In the genomic region with DNA sequence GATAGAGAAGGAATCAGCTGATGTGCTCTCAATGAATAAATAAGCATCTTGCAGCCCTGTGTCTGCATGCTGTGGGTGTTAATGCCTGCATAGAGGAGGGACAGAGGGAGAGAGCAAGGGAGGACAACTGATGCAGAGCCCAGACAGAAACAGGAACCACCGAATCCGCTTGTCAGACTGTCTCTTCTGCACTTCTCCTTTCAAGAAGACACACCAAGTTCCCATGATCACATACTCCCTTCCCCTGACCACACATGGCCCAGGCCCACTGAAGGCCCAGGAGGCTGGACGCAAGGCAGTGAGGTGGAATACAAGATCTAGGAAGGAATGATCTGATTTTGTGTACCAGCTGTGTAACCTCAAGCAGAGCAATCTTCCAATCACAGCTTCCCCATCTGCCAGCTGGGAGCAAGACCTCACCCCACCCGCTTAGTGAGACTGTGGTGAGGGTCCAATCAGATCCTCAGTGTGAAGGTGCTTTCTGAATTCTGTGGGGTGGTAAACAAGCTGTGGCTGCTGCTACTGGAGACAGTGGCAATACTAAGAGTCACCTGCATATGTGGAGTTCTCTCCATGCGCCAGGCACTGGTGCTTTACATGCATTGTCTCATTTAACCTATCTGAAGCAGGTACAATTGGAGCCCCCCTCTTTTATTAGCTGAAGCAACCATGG, we compare ENCODE assay signal across 17 cellular contexts. TPM values are rescaled to one million over a fixed set of nuclear protein-coding genes. Genes with fewer than 3 reads are reported as not detected.
DNase-seq lines count a peak whose midpoint lies in the region; ATAC-seq and TF ChIP-seq lines count a peak whose summit lies in the region.
"Had no signal": no experiment of that assay in that cellular context is flagged by ENCODE, and none has a peak within 500 bp of the region (broad histone marks: within the 10 kb centered on the region; RNA-seq: fewer than 3 reads in every experiment).

No MANE protein-coding gene starts in this region.

- H3K36me3 ChIP-seq in HEK293 (ENCODE audit: control insufficient read depth in 2 of 2, insufficient read depth in 1 of 2, low read length in 2 of 2) (no peaks in the 10 kb centered on the region), BE2C (no peaks in the 10 kb centered on the region)
- H3K36me3 ChIP-seq: right atrium auricular region had no signal

- H3K4me3 ChIP-seq in HEK293 (ENCODE audit: low read depth, low read length) (no peak overlapping the region), BE2C (ENCODE audit: low read depth, low read length) (no peak overlapping the region)
- H3K4me3 ChIP-seq: dorsolateral prefrontal cortex, right atrium auricular region had no signal

- TF ChIP-seq CTCF in HEK293 (tag by site-specific recombination; IDR thresholded peaks at IDR 0.05) (no peak), BE2C (IDR thresholded peaks at IDR 0.05; ENCODE audit: low read depth, low read length) (no peak)

- peak; percentile 8 to 10 for DNase-seq in AML-193 (lab: John Stamatoyannopoulos, UW)
- DNase-seq in SK-N-DZ (ENCODE audit: low spot score) = peak; percentile 52
- peak; percentile 77 for DNase-seq in medulla oblongata (ENCODE audit: extremely low spot score)
- no peak for DNase-seq in NCI-H524 (lab: John Stamatoyannopoulos, UW)
- no peak for DNase-seq in BE2C
- no peak for DNase-seq in activated CD4-positive, alpha-beta T cell treated with anti-CD3 and anti-CD28 coated beads for 4 hours
- DNase-seq: activated naive CD8-positive, alpha-beta T cell treated with anti-CD3 and anti-CD28 coated beads, Interleukin-2, amount 50 U/mL, for 24 hours; COR-L47; EL; glutamatergic neuron; NCI-H2171; NCI-H774 had no signal

- H3K27ac ChIP-seq in HEK293 (ENCODE audit: extremely low read depth, low read depth, low read length) = no peak overlapping the region
- H3K27ac ChIP-seq: right atrium auricular region had no signal

- H3K27me3 ChIP-seq in BE2C = no peaks in the 10 kb centered on the region
- H3K27me3 ChIP-seq: dorsolateral prefrontal cortex, right atrium auricular region had no signal

- no peaks in the 10 kb centered on the region for H3K4me1 ChIP-seq in HEK293 (ENCODE audit: control insufficient read depth, insufficient read depth, low read length)
- peaks cover 8% of the 10 kb centered on the region for H3K4me1 ChIP-seq in BE2C

- CTCF ChIA-PET in HEK293 (lab: Yijun Ruan, JAX) = interaction anchor here (0.5 kb wide), 1 partner anchor 9 kb away, joined by 3 read pairs; no protein-coding TSS in a partner anchor

- no peak for ATAC-seq in HG03460 (IDR thresholded peaks at IDR 0.05; ENCODE audit: unreplicated experiment)
- ATAC-seq: activated naive CD8-positive, alpha-beta T cell treated with anti-CD3 and anti-CD28 coated beads, Interleukin-2, amount 50 U/mL, for 24 hours; activated T-helper 17 cell treated with anti-CD3 and anti-CD28 coated beads, Interleukin-2, amount 50 U/mL, for 72 hours had no signal

- H3K9me3 ChIP-seq in HEK293 (ENCODE audit: control insufficient read depth, insufficient read depth, low read depth, low read length) (no peaks in the 10 kb centered on the region), BE2C (no peaks in the 10 kb centered on the region)
- H3K9me3 ChIP-seq: right atrium auricular region had no signal

- POLR2A ChIA-PET in HEK293 (lab: Yijun Ruan, JAX) = no interaction called here

TF ChIP-seq in HEK293, 187 proteins besides CTCF, POLR2A, EP300 and RAD21:
- TF ChIP-seq ZNF133 (tag by site-specific recombination; IDR thresholded peaks at IDR 0.05) (peak; percentile 41; the same call in 1 of the 2 replicates), WT1 (tag by site-specific recombination; IDR thresholded peaks at IDR 0.05) (no peak), ZNF114 (tag by site-specific recombination; IDR thresholded peaks at IDR 0.05) (no peak)

RNA-seq across cellular contexts. Expression of gene CWC15, which starts 50.5 kb away (rescaled TPM):
- 87.4 and 109 TPM in 2 replicates for polyA plus RNA-seq in SK-N-DZ (2014; cell fraction: cytosol; rRNA removed)
- polyA plus RNA-seq in SK-N-DZ (2014; cell fraction: nucleus; rRNA removed) = 149 and 208 TPM in 2 replicates
- 123 TPM for polyA plus RNA-seq in BE2C (2012; ENCODE audit: insufficient read depth, insufficient read length, low read depth)

RNA-seq across cellular contexts. Expression of gene KDM4D, which starts 50.7 kb away (rescaled TPM):
- polyA plus RNA-seq in SK-N-DZ (2014; cell fraction: cytosol; rRNA removed) = 6.5 and 8.6 TPM in 2 replicates
- 3.6 and 4.7 TPM in 2 replicates for polyA plus RNA-seq in SK-N-DZ (2014; cell fraction: nucleus; rRNA removed)
- 1.6 TPM for polyA plus RNA-seq in BE2C (2012; ENCODE audit: insufficient read depth, insufficient read length, low read depth)

Comparison
In these comparisons a context has a peak if more than half of its experiments do, and no peak if none do; other contexts are left out.
1. DNase-seq: peak in AML-193 (2 of 2), SK-N-DZ (single experiment) and medulla oblongata (single experiment); none in NCI-H524 (0 of 2), BE2C (single experiment) and activated CD4-positive, alpha-beta T cell treated with anti-CD3 and anti-CD28 coated beads for 4 hours (0 of 2).